ENCODE assay signal across 17 cellular contexts in genomic region chr1:1143636-1144035, GRCh38. TPM values are rescaled to one million over a fixed set of nuclear protein-coding genes. Genes with fewer than 3 reads are reported as not detected.
A peak's percentile ranks its signal among the peaks of the same experiment; 100 is the strongest.
DNase-seq lines count a peak whose midpoint lies in the region; ATAC-seq and TF ChIP-seq lines count a peak whose summit lies in the region.
"Had no signal": no experiment of that assay in that cellular context is flagged by ENCODE, and none has a peak within 500 bp of the region (broad histone marks: within the 10 kb centered on the region; RNA-seq: fewer than 3 reads in every experiment).

No MANE protein-coding gene starts in this region.

- no peaks in the 10 kb centered on the region for H3K27me3 ChIP-seq in breast epithelium
- no peaks in the 10 kb centered on the region for H3K27me3 ChIP-seq in lower lobe of right lung (ENCODE audit: low read depth)
- H3K27me3 ChIP-seq in thymus (ENCODE audit: control insufficient read depth, insufficient read depth) = no peaks in the 10 kb centered on the region
- H3K27me3 ChIP-seq: pancreas had no signal

- TF ChIP-seq CTCF in breast epithelium (IDR thresholded peaks at IDR 0.05) (no peak), MCF 10A (IDR thresholded peaks at IDR 0.05; ENCODE audit: unreplicated experiment) (no peak), activated B cell treated with CpG ODN at 0.5 μM for 24 hours (IDR thresholded peaks at IDR 0.05) (no peak), lower lobe of right lung (IDR thresholded peaks at IDR 0.05) (no peak)

- H3K4me3 ChIP-seq in breast epithelium = no peak overlapping the region
- H3K4me3 ChIP-seq in lower lobe of right lung = no peak overlapping the region
- H3K4me3 ChIP-seq in thymus (ENCODE audit: low read length) = no peak overlapping the region
- H3K4me3 ChIP-seq: pancreas, thoracic aorta had no signal

- CTCF ChIA-PET in MCF 10A (lab: Yijun Ruan, JAX) (interaction anchor here (0.6 kb wide), 1 partner anchor 21 kb away, joined by 3 read pairs; no protein-coding TSS in a partner anchor), activated B cell treated with CpG ODN at 0.5 μM for 24 hours (lab: Charles Lee) (no interaction called here)

- H3K27me3 Mint-ChIP-seq in MCF 10A (ENCODE audit: insufficient read depth, unreplicated experiment) (peaks cover 14% of the 10 kb centered on the region), activated B cell treated with CpG ODN at 0.5 μM for 24 hours (no peaks in the 10 kb centered on the region)

- intact Hi-C loops in breast epithelium (cut with DNase I; ENCODE audit: low total_unique reads) (no loop called here), MCF 10A (cut with micrococcal nuclease) (no loop called here), activated B cell treated with CpG ODN at 0.5 μM for 24 hours (cut with micrococcal nuclease) (loop anchor here (1.0 to 5.0 kb wide), 5 partner anchors 7 to 89 kb away; partner anchors contain the start of genes B3GALT6 and SDF4), lower lobe of right lung (cut with DNase I) (no loop called here)

- H3K36me3 ChIP-seq in breast epithelium (no peaks in the 10 kb centered on the region), lower lobe of right lung (no peaks in the 10 kb centered on the region), thymus (ENCODE audit: control insufficient read depth, insufficient read depth) (no peaks in the 10 kb centered on the region)
- H3K36me3 ChIP-seq: pancreas, thoracic aorta had no signal

- H3K36me3 Mint-ChIP-seq in MCF 10A (ENCODE audit: insufficient read depth, unreplicated experiment) (no peaks in the 10 kb centered on the region), activated B cell treated with CpG ODN at 0.5 μM for 24 hours (ENCODE audit: low read depth) (no peaks in the 10 kb centered on the region)

- no peaks in the 10 kb centered on the region for H3K9me3 Mint-ChIP-seq in MCF 10A (ENCODE audit: unreplicated experiment)
- H3K9me3 Mint-ChIP-seq in activated B cell treated with CpG ODN at 0.5 μM for 24 hours = no peaks in the 10 kb centered on the region
- H3K9me3 Mint-ChIP-seq: HFFc6 had no signal

- H3K4me1 ChIP-seq in breast epithelium (no peaks in the 10 kb centered on the region), lower lobe of right lung (no peaks in the 10 kb centered on the region), thymus (ENCODE audit: control insufficient read depth, insufficient read depth, low read length) (peaks cover 28% of the 10 kb centered on the region)
- H3K4me1 ChIP-seq: pancreas had no signal

- DNase-seq in breast epithelium (ENCODE audit: low spot score in 2 of 2) (no peak), MCF 10A (ENCODE audit: unreplicated experiment) (no peak), activated B cell treated with CpG ODN at 0.5 μM for 24 hours (no peak), lower lobe of right lung (no peak), DMS 273 (lab: John Stamatoyannopoulos, UW; ENCODE audit: unreplicated experiment) (no peak), cerebellum (ENCODE audit: low spot score) (no peak), anterior cingulate cortex (lab: John Stamatoyannopoulos, UW) (no peak)
- DNase-seq: AML-193, caudate nucleus, EL, HFFc6, mesendoderm, pancreas had no signal

- peak overlapping the region; percentile 81 to 84 for H3K27ac ChIP-seq in breast epithelium
- peak overlapping the region; percentile 64 for H3K27ac ChIP-seq in lower lobe of right lung
- peak overlapping the region; percentile 97 for H3K27ac ChIP-seq in thymus (ENCODE audit: low read depth)
- H3K27ac ChIP-seq: thoracic aorta had no signal

- POLR2A ChIA-PET in MCF 10A (lab: Yijun Ruan, JAX) (interaction anchor here (0.7 kb wide), 1 partner anchor 236 kb away, joined by 3 read pairs; no protein-coding TSS in a partner anchor), activated B cell treated with CpG ODN at 0.5 μM for 24 hours (lab: Charles Lee) (interaction anchor here (1.5 to 2.0 kb wide), 3 partner anchors 14 to 63 kb away, joined by 4 to 9 read pairs (median 6); no protein-coding TSS in a partner anchor)

- ATAC-seq in activated B cell treated with CpG ODN at 0.5 μM for 24 hours (ENCODE audit: low read depth) (no peak), lower lobe of right lung (no peak)

- no peak overlapping the region for H3K4me3 Mint-ChIP-seq in MCF 10A (ENCODE audit: unreplicated experiment)
- peak overlapping the region; percentile 41 for H3K4me3 Mint-ChIP-seq in activated B cell treated with CpG ODN at 0.5 μM for 24 hours
- H3K4me3 Mint-ChIP-seq: HFFc6 had no signal

- BruUV-seq in MCF 10A (replicated peaks; lab: Mats Ljungman, UMichigan) = no TSS peak

- TF ChIP-seq POLR2A in breast epithelium (IDR thresholded peaks at IDR 0.05) = no peak

- H3K4me1 Mint-ChIP-seq in MCF 10A (ENCODE audit: insufficient read depth, unreplicated experiment) (no peaks in the 10 kb centered on the region), activated B cell treated with CpG ODN at 0.5 μM for 24 hours (peaks cover 36% of the 10 kb centered on the region)

- 95% methylated on average over 14 of the region's 14 CpGs for WGBS in thymus

- H3K27ac Mint-ChIP-seq in MCF 10A (ENCODE audit: low read depth, unreplicated experiment) (no peak overlapping the region), activated B cell treated with CpG ODN at 0.5 μM for 24 hours (peak overlapping the region; percentile 93)
- H3K27ac Mint-ChIP-seq: HFFc6 had no signal

- no peaks in the 10 kb centered on the region for H3K9me3 ChIP-seq in breast epithelium
- H3K9me3 ChIP-seq in lower lobe of right lung = no peaks in the 10 kb centered on the region
- H3K9me3 ChIP-seq in thymus (ENCODE audit: control insufficient read depth) = no peaks in the 10 kb centered on the region
- H3K9me3 ChIP-seq: pancreas, thoracic aorta had no signal

RNA-seq across cellular contexts. Expression of gene C1orf159, which starts 27.7 kb away (rescaled TPM):
- 10 to 100 TPM in 2 of 3 donors, 1 to 10 TPM in 1; 6.9 to 24.0 (median 12.5) TPM for total RNA-seq in breast epithelium
- total RNA-seq in MCF 10A (2022) = 15.7 and 18.6 TPM in 2 replicates
- total RNA-seq in activated B cell treated with CpG ODN at 0.5 μM for 24 hours = 20.8 and 26.5 TPM in 2 replicates
- total RNA-seq in lower lobe of right lung = 11.7 TPM
- 17.8 TPM for polyA plus RNA-seq in thymus
- total RNA-seq in cerebellum = 11.3 TPM

RNA-seq across cellular contexts. Expression of gene TTLL10, which starts 30.0 kb away (rescaled TPM):
- total RNA-seq in breast epithelium (under 1 TPM; 0.15 to 0.33 (median 0.16) TPM), MCF 10A (2022) (not detected in 2 replicates), activated B cell treated with CpG ODN at 0.5 μM for 24 hours (0.16 TPM in 1 of 2 replicates, not detected in the other), lower lobe of right lung (6.6 TPM), cerebellum (0.18 TPM)
- polyA plus RNA-seq in thymus = 0.27 TPM
- total RNA-seq: endothelial cell of umbilical vein, HFFc6, LHCN-M2, thoracic aorta had no signal
- polyA plus RNA-seq: endothelial cell of umbilical vein had no signal
